Comparison of ENCODE assay signal across 22 cellular contexts in genomic region chr20:35133006-35133405, GRCh38.
"Had no signal": no experiment of that assay in that cellular context is flagged by ENCODE, and none has a peak within 500 bp of the region (broad histone marks: within the 10 kb centered on the region; RNA-seq: fewer than 3 reads in every experiment).

No MANE protein-coding gene starts in this region.

- H3K4me1 Mint-ChIP-seq: naive B cell; nephron; stimulated activated naive B cell treated with anti-CD40 and anti-IgM and Interleukin-4, amounts not matched to agents 10 μg/mL and 1 μg/mL and 100 μg/mL, for 72 hours had no signal

- DNase-seq: dermis blood vessel endothelial cell; foreskin melanocyte; head of caudate nucleus; kidney; left cardiac atrium; mesendoderm; naive B cell; psoas muscle; spleen; stimulated activated CD4-positive, alpha-beta T cell treated with anti-CD3 and anti-CD28 coated beads, Interleukin-15, amount 100 ng/mL, for 24 hours; stimulated activated CD4-positive, alpha-beta T cell treated with anti-CD3 and anti-CD28 coated beads, Interleukin-1b, Interleukin-23, amount 100 ng/mL, for 48 hours; stimulated activated CD4-positive, alpha-beta T cell treated with anti-CD3 and anti-CD28 coated beads, Interleukin-4, amount 100 ng/mL, for 24 hours; stimulated activated naive B cell treated with anti-CD40 and anti-IgM and Interleukin-4, amounts not matched to agents 10 μg/mL and 1 μg/mL and 100 μg/mL, for 72 hours; stimulated activated naive CD8-positive, alpha-beta T cell treated with anti-CD3 and anti-CD28 coated beads, Interleukin-15, amount 100 ng/mL, for 72 hours; testis; upper lobe of right lung had no signal

- ATAC-seq: left cardiac atrium; psoas muscle; sciatic nerve; stimulated activated naive B cell treated with anti-CD40 and anti-IgM and Interleukin-4, amounts not matched to agents 10 μg/mL and 1 μg/mL and 100 μg/mL, for 72 hours; stimulated activated naive CD8-positive, alpha-beta T cell treated with anti-CD3 and anti-CD28 coated beads, Interleukin-15, amount 100 ng/mL, for 72 hours; upper lobe of right lung had no signal

- H3K4me3 Mint-ChIP-seq: naive B cell; nephron; stimulated activated naive B cell treated with anti-CD40 and anti-IgM and Interleukin-4, amounts not matched to agents 10 μg/mL and 1 μg/mL and 100 μg/mL, for 72 hours; stimulated activated naive CD8-positive, alpha-beta T cell treated with anti-CD3 and anti-CD28 coated beads, Interleukin-15, amount 100 ng/mL, for 72 hours had no signal

- H3K4me1 ChIP-seq: parathyroid adenoma, psoas muscle, vagina had no signal

- H3K27ac Mint-ChIP-seq: naive B cell; nephron; stimulated activated naive B cell treated with anti-CD40 and anti-IgM and Interleukin-4, amounts not matched to agents 10 μg/mL and 1 μg/mL and 100 μg/mL, for 72 hours had no signal

- H3K27me3 Mint-ChIP-seq: naive B cell; stimulated activated naive B cell treated with anti-CD40 and anti-IgM and Interleukin-4, amounts not matched to agents 10 μg/mL and 1 μg/mL and 100 μg/mL, for 72 hours; stimulated activated naive CD8-positive, alpha-beta T cell treated with anti-CD3 and anti-CD28 coated beads, Interleukin-15, amount 100 ng/mL, for 72 hours had no signal

- H3K27ac ChIP-seq: hepatocyte, parathyroid adenoma, psoas muscle, spleen, upper lobe of right lung, vagina had no signal

- H3K9me3 Mint-ChIP-seq: naive B cell; nephron; stimulated activated naive B cell treated with anti-CD40 and anti-IgM and Interleukin-4, amounts not matched to agents 10 μg/mL and 1 μg/mL and 100 μg/mL, for 72 hours; stimulated activated naive CD8-positive, alpha-beta T cell treated with anti-CD3 and anti-CD28 coated beads, Interleukin-15, amount 100 ng/mL, for 72 hours had no signal

- H3K9me3 ChIP-seq: psoas muscle, spleen, testis, tibial nerve, upper lobe of right lung, vagina had no signal

- H3K4me3 ChIP-seq: hepatocyte, psoas muscle, spleen, testis, tibial nerve, upper lobe of right lung, vagina had no signal
